In genomic region chr3:105162448-105162847, GRCh38 we compare ENCODE assay signal across 21 cellular contexts.
DNase-seq lines count a peak whose midpoint lies in the region; ATAC-seq and TF ChIP-seq lines count a peak whose summit lies in the region.
"Had no signal": no experiment of that assay in that cellular context is flagged by ENCODE, and none has a peak within 500 bp of the region (broad histone marks: within the 10 kb centered on the region; RNA-seq: fewer than 3 reads in every experiment).

No MANE protein-coding gene starts in this region.

- H3K27me3 ChIP-seq in PC-9 (ENCODE audit: insufficient read depth, low read depth), result no peaks in the 10 kb centered on the region

- CTCF ChIA-PET in PC-9 (lab: Charles Lee), result no interaction called here

- H3K4me1 ChIP-seq in PC-9 (replicated peaks; ENCODE audit: insufficient read depth) (no peaks in the 10 kb centered on the region), mucosa of descending colon (ENCODE audit: low read depth) (no peaks in the 10 kb centered on the region)

- H3K27ac ChIP-seq in PC-9, result no peak overlapping the region
- H3K27ac ChIP-seq: KMS-11 had no signal

- H3K9me3 ChIP-seq in PC-9 (ENCODE audit: insufficient read depth, low read depth) (no peaks in the 10 kb centered on the region), mucosa of descending colon (no peaks in the 10 kb centered on the region)

- TF ChIP-seq CTCF in PC-9 (conservative IDR thresholded peaks at IDR 0.05) (no peak), mucosa of descending colon (IDR thresholded peaks at IDR 0.05) (no peak)

- H3F3A ChIP-seq in PC-9 (ENCODE audit: insufficient read depth, low read depth), result no peaks in the 10 kb centered on the region

- no peak overlapping the region for H3K4me3 ChIP-seq in PC-9
- H3K4me3 ChIP-seq in mucosa of descending colon, result no peak overlapping the region

- H3K4me2 ChIP-seq in PC-9, result no peak overlapping the region
- H3K4me2 ChIP-seq: KMS-11 had no signal

- 0 out of 2 replicates have a peak overlapping the region, but pooled peaks have one; percentile 15 for H2AFZ ChIP-seq in PC-9

- POLR2A ChIA-PET in PC-9 (lab: Charles Lee; ENCODE audit: unreplicated experiment), result no interaction called here

- H4K20me1 ChIP-seq in PC-9 (ENCODE audit: insufficient read depth), result no peaks in the 10 kb centered on the region

- H3K36me3 ChIP-seq in PC-9 (ENCODE audit: low read depth), result no peaks in the 10 kb centered on the region
- no peaks in the 10 kb centered on the region for H3K36me3 ChIP-seq in mucosa of descending colon (ENCODE audit: low read depth)

- BruUV-seq in PC-9 (replicated peaks; lab: Mats Ljungman, UMichigan), result no TSS peak

- H3K9me2 ChIP-seq in PC-9 (ENCODE audit: insufficient read depth), result peaks cover 10% of the 10 kb centered on the region; the same call in 1 of the 2 replicates

- intact Hi-C loops in PC-9 (cut with micrococcal nuclease; ENCODE audit: unreplicated experiment) (no loop called here), mucosa of descending colon (cut with DNase I, micrococcal nuclease) (no loop called here)

- DNase-seq in PC-9, result no peak
- no peak for DNase-seq in mucosa of descending colon
- no peak for DNase-seq in kidney tubule cell (ENCODE audit: low spot score)
- DNase-seq in activated CD4-positive, CD25-positive, alpha-beta regulatory T cell treated with anti-CD3 and anti-CD28 coated beads, Interleukin-2, amount 50 U/mL, for 72 hours, result no peak
- DNase-seq: CD4-positive, CD25-positive, alpha-beta regulatory T cell; DND-41; GOT3; HCEC 1CT; IMR-90; MV-4-11; NCI-H1105 treated with DMSO at 0.1 percent for 48 hours; NCI-H1694; NCI-H2081; NCI-H2171; NCI-H524 treated with DMSO at 0.1 percent for 48 hours; Right ventricle myocardium superior had no signal

- no peaks in the 10 kb centered on the region for H3K79me2 ChIP-seq in PC-9 (ENCODE audit: low read depth)

- peak; percentile 60 for ATAC-seq in GM18519 (IDR thresholded peaks at IDR 0.05; ENCODE audit: low FRiP score, unreplicated experiment)
- ATAC-seq in GM21367 (IDR thresholded peaks at IDR 0.05; ENCODE audit: unreplicated experiment), result peak; percentile 46
- ATAC-seq in HG02884 (IDR thresholded peaks at IDR 0.05; ENCODE audit: unreplicated experiment), result peak; percentile 68
- no peak for ATAC-seq in HG03457 (IDR thresholded peaks at IDR 0.05; ENCODE audit: unreplicated experiment)
- no peak for ATAC-seq in mucosa of descending colon

Comparison
In these comparisons a context has a peak if more than half of its experiments do, and no peak if none do; other contexts are left out.
1. ATAC-seq: peak in GM18519 (single experiment), GM21367 (single experiment) and HG02884 (single experiment); none in HG03457 (single experiment) and mucosa of descending colon (single experiment).